In genomic region chr4:159669094-159669493, GRCh38 we compare ENCODE assay signal across 23 cellular contexts.
DNase-seq lines count a peak whose midpoint lies in the region; ATAC-seq, FAIRE-seq and TF ChIP-seq lines count a peak whose summit lies in the region.
"Had no signal": no experiment of that assay in that cellular context is flagged by ENCODE, and none has a peak within 500 bp of the region (broad histone marks: within the 10 kb centered on the region; RNA-seq: fewer than 3 reads in every experiment).

No MANE protein-coding gene starts in this region.

- H3K27ac ChIP-seq in GM23338 (ENCODE audit: low read depth) (no peak overlapping the region), H1 (ENCODE audit: low read depth, low read length) (no peak overlapping the region)
- H3K27ac ChIP-seq: BLaER1 had no signal

- peaks cover 22% of the 10 kb centered on the region for H3K9me2 ChIP-seq in GM23338 (ENCODE audit: insufficient read depth)

- no peak overlapping the region for H4K5ac ChIP-seq in H1 (ENCODE audit: insufficient read length, low read depth, low read length)

- no peak for TF ChIP-seq POLR2A in H1 (IDR thresholded peaks at IDR 0.05; ENCODE audit: control extremely low read depth in 1 of 2, low read depth in 2 of 2, low read length in 2 of 2)

- no peak for ATAC-seq in GM23338
- ATAC-seq: CD8-positive, alpha-beta T cell had no signal

- no peak for TF ChIP-seq CTCF in GM23338 (conservative IDR thresholded peaks at IDR 0.05; ENCODE audit: low read depth in 2 of 2)
- no peak for TF ChIP-seq CTCF in H1 (IDR thresholded peaks at IDR 0.05; ENCODE audit: control extremely low read depth in 1 of 3, insufficient read depth in 1 of 3, low read depth in 1 of 3, low read length in 3 of 3)

- no peak for TF ChIP-seq EP300 in H1 (IDR thresholded peaks at IDR 0.05; ENCODE audit: borderline replicate concordance in 1 of 2, low read depth in 2 of 2, low read length in 2 of 2)

- POLR2A ChIA-PET in H1 (lab: Charles Lee; ENCODE audit: partially characterized antibody) = no interaction called here

- H3K14ac ChIP-seq in H1 (ENCODE audit: insufficient read length) = no peak overlapping the region

- no peaks in the 10 kb centered on the region for H3K9me3 ChIP-seq in H1 (ENCODE audit: insufficient read depth in 2 of 2, low read depth in 1 of 2, low read length in 1 of 2)
- H3K9me3 ChIP-seq: BE2C, Caco-2 had no signal

- H4K8ac ChIP-seq in H1 (ENCODE audit: extremely low read depth, insufficient read depth, low read length) = no peak overlapping the region

- peaks cover 6% of the 10 kb centered on the region; the same call in 2 of the 3 replicates for H3K4me1 Mint-ChIP-seq in GM23338

- H3F3A ChIP-seq in GM23338 (replicated peaks; ENCODE audit: low read depth) = no peaks in the 10 kb centered on the region

- no peak overlapping the region for H3K4me3 Mint-ChIP-seq in GM23338
- H3K4me3 Mint-ChIP-seq: CD4-positive, alpha-beta T cell; CD8-positive, alpha-beta T cell had no signal

- peaks cover 6% of the 10 kb centered on the region; the same call in 2 of the 3 replicates for H3K9me3 Mint-ChIP-seq in GM23338

- H3K4me2 ChIP-seq in GM23338 (no peak overlapping the region), H1 (ENCODE audit: insufficient read depth in 1 of 2, low read depth in 2 of 2, low read length in 2 of 2) (no peak overlapping the region)
- H3K4me2 ChIP-seq: BLaER1 had no signal

- no peak for DNase-seq in GM23338 (ENCODE audit: low spot score)
- DNase-seq in H1 (ENCODE audit: low read depth in 1 of 2, low spot score in 2 of 2) = no peak
- no peak for DNase-seq in NCI-H2081 (lab: John Stamatoyannopoulos, UW)
- no peak for DNase-seq in HPDE6-E6E7 (ENCODE audit: extremely low spot score)
- no peak for DNase-seq in DMS79 (lab: John Stamatoyannopoulos, UW)
- DNase-seq: 8988T; ACHN; BE2C; C1 segment of cervical spinal cord; Caco-2; Calu3; CD4-positive, alpha-beta T cell; CD8-positive, alpha-beta T cell; DMS 273 treated with DMSO at 0.1 percent for 48 hours; DMS153; DMS53; DMS79 treated with DMSO at 0.1 percent for 48 hours; GF-D8 had no signal

- no peak overlapping the region for H3K9ac ChIP-seq in H1 (replicated peaks in 1 of 4; ENCODE audit: extremely low read depth in 1 of 4, low read depth in 3 of 4, low read length in 3 of 4)
- H3K9ac ChIP-seq: BLaER1 had no signal

- no peaks in the 10 kb centered on the region for H4K20me1 ChIP-seq in GM23338 (replicated peaks; ENCODE audit: insufficient read depth)
- H4K20me1 ChIP-seq in H1 (replicated peaks in 1 of 2; ENCODE audit: control insufficient read depth in 1 of 2, insufficient read depth in 2 of 2, low read length in 2 of 2) = no peaks in the 10 kb centered on the region
- H4K20me1 ChIP-seq: BLaER1 had no signal

- H2BK12ac ChIP-seq in H1 (ENCODE audit: low read depth, low read length) = no peak overlapping the region

- no peaks in the 10 kb centered on the region for H3K79me1 ChIP-seq in H1 (ENCODE audit: low read depth, low read length)

- H2BK20ac ChIP-seq in H1 (ENCODE audit: low read length) = no peak overlapping the region

- H2AFZ ChIP-seq in GM23338 = peak overlapping the region; percentile 25
- H2AFZ ChIP-seq in H1 (ENCODE audit: low read length) = peak overlapping the region; percentile 60

- H4K91ac ChIP-seq in H1 (replicated peaks; ENCODE audit: insufficient read length, low read length) = no peak overlapping the region

- H2BK120ac ChIP-seq in H1 (replicated peaks; ENCODE audit: low read depth, low read length) = no peak overlapping the region

- no peak overlapping the region for H3K4ac ChIP-seq in H1 (replicated peaks; ENCODE audit: insufficient read length, low read depth, low read length)

- no peak overlapping the region for H2BK15ac ChIP-seq in H1 (ENCODE audit: low read length)

- H3K23me2 ChIP-seq in H1 (ENCODE audit: low read depth, low read length) = no peaks in the 10 kb centered on the region

- no peaks in the 10 kb centered on the region for H3K36me3 ChIP-seq in GM23338 (ENCODE audit: insufficient read depth)
- no peaks in the 10 kb centered on the region for H3K36me3 ChIP-seq in H1 (ENCODE audit: control insufficient read depth in 2 of 4, insufficient read depth in 4 of 4, low read length in 3 of 4)
- H3K36me3 ChIP-seq: BE2C, BLaER1 had no signal

- no peak for FAIRE-seq in H1 (lab: Jason Lieb, UNC)
- FAIRE-seq: A204.1, G401.6, GM12891, GM19239 had no signal

- H3K4me1 ChIP-seq in GM23338 (ENCODE audit: insufficient read depth) = no peaks in the 10 kb centered on the region
- H3K4me1 ChIP-seq in H1 (replicated peaks in 1 of 4; ENCODE audit: control insufficient read depth in 3 of 4, insufficient read depth in 4 of 4, low read length in 3 of 4) = no peaks in the 10 kb centered on the region
- H3K4me1 ChIP-seq: BE2C, BLaER1, Caco-2 had no signal

- H3K36me3 Mint-ChIP-seq in GM23338 (ENCODE audit: low read depth) = peaks cover 6% of the 10 kb centered on the region; the same call in 1 of the 3 replicates
- H3K36me3 Mint-ChIP-seq: CD8-positive, alpha-beta T cell had no signal

- WGBS in H1 (ENCODE audit: extremely low coverage in 1 of 2, insufficient coverage in 1 of 2, insufficient read length in 1 of 2, insufficient replicate concordance in 2 of 2, low coverage in 1 of 2, low lambda C conversion rate in 2 of 2, missing lambda C conversion rate in 1 of 2), 2 experiments = 90% methylated on average over 4 of the region's 4 CpGs; no CpG with 5 or more reads in 1 of the 2 experiments

- H3K27ac Mint-ChIP-seq in GM23338 = no peak overlapping the region
- H3K27ac Mint-ChIP-seq: CD4-positive, alpha-beta T cell; CD8-positive, alpha-beta T cell had no signal

- H2BK5ac ChIP-seq in H1 (ENCODE audit: low read depth, low read length) = no peak overlapping the region

- no peak overlapping the region for H3K56ac ChIP-seq in H1 (replicated peaks; ENCODE audit: insufficient read length, low read depth, low read length)

- no peak overlapping the region for H2AK5ac ChIP-seq in H1 (ENCODE audit: low read depth, low read length)

- H3K4me3 ChIP-seq in GM23338 = no peak overlapping the region
- H3K4me3 ChIP-seq in H1 (ENCODE audit: extremely low read depth in 1 of 4, insufficient read depth in 2 of 4, low read depth in 3 of 4, low read length in 4 of 4) = no peak overlapping the region
- H3K4me3 ChIP-seq: BLaER1 had no signal

- no peak overlapping the region for H3K18ac ChIP-seq in H1 (ENCODE audit: extremely low read depth, low read length)

- no peak overlapping the region for H3K23ac ChIP-seq in H1 (ENCODE audit: insufficient read length)

- no peaks in the 10 kb centered on the region for H3K79me2 ChIP-seq in GM23338 (replicated peaks; ENCODE audit: insufficient read depth)
- no peaks in the 10 kb centered on the region for H3K79me2 ChIP-seq in H1 (ENCODE audit: control insufficient read depth in 1 of 2, insufficient read depth in 2 of 2, low read length in 2 of 2)

- H3K27me3 Mint-ChIP-seq in GM23338 (ENCODE audit: insufficient read depth, low read depth, poor library complexity) = peaks cover 2% of the 10 kb centered on the region
- H3K27me3 Mint-ChIP-seq: CD4-positive, alpha-beta T cell had no signal

- TF ChIP-seq RAD21 in H1 (IDR thresholded peaks at IDR 0.05 in 1 of 2, conservative IDR thresholded peaks at IDR 0.05 in 1 of 2; ENCODE audit: low read depth in 2 of 2, low read length in 2 of 2) = no peak

- no peaks in the 10 kb centered on the region for H3K27me3 ChIP-seq in GM23338 (ENCODE audit: insufficient read depth)
- no peaks in the 10 kb centered on the region for H3K27me3 ChIP-seq in H1 (replicated peaks in 1 of 4; ENCODE audit: control insufficient read depth in 3 of 4, extremely low read depth in 1 of 4, insufficient read depth in 3 of 4, low read length in 3 of 4)
- H3K27me3 ChIP-seq: BE2C, BLaER1 had no signal

- CTCF ChIA-PET in H1 (lab: Charles Lee; ENCODE audit: partially characterized antibody) = no interaction called here

TF ChIP-seq in GM23338, 12 proteins besides CTCF, POLR2A, EP300 and RAD21 (continues in another document):
- TF ChIP-seq ZNF331 (CRISPR knock-in tag; IDR thresholded peaks at IDR 0.05; ENCODE audit: low read depth) (no peak), ZNF114 (CRISPR knock-in tag; IDR thresholded peaks at IDR 0.05) (no peak), EZH2 (IDR thresholded peaks at IDR 0.05; ENCODE audit: low read depth, unreplicated experiment) (no peak), EZH2phosphoT487 (IDR thresholded peaks at IDR 0.05; ENCODE audit: unreplicated experiment) (no peak), STAT1 (IDR thresholded peaks at IDR 0.05; ENCODE audit: unreplicated experiment) (no peak)

TF ChIP-seq in H1, 55 proteins besides CTCF, POLR2A, EP300 and RAD21:
- TF ChIP-seq CEBPB (IDR thresholded peaks at IDR 0.05; ENCODE audit: low read depth, low read length) = no peak
- no peak for TF ChIP-seq SIRT6 (IDR thresholded peaks at IDR 0.05; ENCODE audit: low read length)
- no peak for TF ChIP-seq YY1 (IDR thresholded peaks at IDR 0.05; ENCODE audit: low read depth, low read length)
- TF ChIP-seq CBX8 (IDR thresholded peaks at IDR 0.05; ENCODE audit: borderline replicate concordance, low read depth, low read length) = no peak
- no peak for TF ChIP-seq MAX (IDR thresholded peaks at IDR 0.05)
- no peak for TF ChIP-seq BCL11A (IDR thresholded peaks at IDR 0.05; ENCODE audit: low read depth in 2 of 2, low read length in 2 of 2)
- no peak for TF ChIP-seq NRF1 (IDR thresholded peaks at IDR 0.05; ENCODE audit: low read depth, low read length)
- TF ChIP-seq JUND (IDR thresholded peaks at IDR 0.05; ENCODE audit: low read length) = no peak
- no peak for TF ChIP-seq GTF2F1 (IDR thresholded peaks at IDR 0.05; ENCODE audit: borderline replicate concordance, low read depth, low read length)
- TF ChIP-seq E2F6 (IDR thresholded peaks at IDR 0.05) = no peak
- TF ChIP-seq JUN (IDR thresholded peaks at IDR 0.05; ENCODE audit: low read depth, low read length) = no peak
- TF ChIP-seq TBP (IDR thresholded peaks at IDR 0.05; ENCODE audit: low read depth, low read length) = no peak
- no peak for TF ChIP-seq POLR2AphosphoS5 (IDR thresholded peaks at IDR 0.05; ENCODE audit: low read depth, low read length)
- TF ChIP-seq FOSL1 (IDR thresholded peaks at IDR 0.05; ENCODE audit: insufficient read depth, low read depth, low read length) = no peak
- TF ChIP-seq HDAC6 (IDR thresholded peaks at IDR 0.05; ENCODE audit: low read depth, low read length) = no peak
